1 cellular context compared by ENCODE assay signal in the genomic region with DNA sequence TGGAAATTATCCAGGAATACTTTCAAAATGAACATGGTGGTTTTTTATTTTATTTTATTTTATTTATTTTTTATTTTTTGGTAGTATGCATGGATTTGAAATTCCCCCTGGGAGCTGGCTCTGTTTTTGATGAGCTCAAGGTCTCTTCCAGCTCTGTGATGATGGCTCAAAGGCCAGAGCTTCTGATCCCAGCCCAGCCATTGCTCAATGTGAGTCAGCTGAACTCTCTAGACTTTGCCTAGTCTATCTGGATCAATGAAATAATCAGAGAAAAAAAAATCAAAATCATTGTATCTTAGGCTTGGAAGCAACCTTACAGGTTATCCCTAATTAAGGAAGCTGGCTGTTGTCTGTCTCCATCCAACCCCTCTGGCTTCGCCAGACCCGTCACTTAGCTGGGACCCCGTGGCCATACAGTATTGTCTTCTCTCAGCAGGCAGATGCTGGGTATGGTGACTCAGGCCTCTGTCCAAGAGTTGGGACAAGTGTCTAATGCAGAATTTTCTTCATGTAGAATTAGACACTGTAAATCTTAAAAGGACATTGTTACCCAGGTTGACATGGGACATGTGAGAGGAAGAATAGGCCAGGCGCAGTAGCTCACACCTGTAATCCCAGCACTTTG.
TF ChIP-seq lines count a peak whose summit lies in the region.

No MANE protein-coding gene starts in this region.

TF ChIP-seq in SK-N-SH, 30 proteins besides CTCF, POLR2A, EP300 and RAD21 (continued from another document):
- TF ChIP-seq PBX3 (IDR thresholded peaks at IDR 0.05) (no peak), NFIC (IDR thresholded peaks at IDR 0.05; ENCODE audit: borderline replicate concordance) (no peak), ELF1 (IDR thresholded peaks at IDR 0.05) (no peak), GABPA (IDR thresholded peaks at IDR 0.05; ENCODE audit: low read depth) (no peak), RCOR1 (IDR thresholded peaks at IDR 0.05; ENCODE audit: low read length) (no peak), MXI1 (IDR thresholded peaks at IDR 0.05; ENCODE audit: low read depth, low read length) (no peak), EZH2phosphoT487 (IDR thresholded peaks at IDR 0.05; ENCODE audit: borderline replicate concordance, low read depth) (no peak), FOSL2 (IDR thresholded peaks at IDR 0.05; ENCODE audit: borderline replicate concordance, low read depth) (no peak), TEAD4 (IDR thresholded peaks at IDR 0.05; ENCODE audit: borderline replicate concordance, insufficient read depth) (no peak), RXRA (IDR thresholded peaks at IDR 0.05; ENCODE audit: borderline replicate concordance, low read depth) (no peak), GATA2 (CRISPR knock-in tag; IDR thresholded peaks at IDR 0.05) (no peak), FOXM1 (IDR thresholded peaks at IDR 0.05; ENCODE audit: low read depth) (no peak), POLR2AphosphoS5 (IDR thresholded peaks at IDR 0.05; ENCODE audit: low read depth, low read length) (no peak), YY1 (IDR thresholded peaks at IDR 0.05; ENCODE audit: low read depth) (no peak), MEF2A (IDR thresholded peaks at IDR 0.05; ENCODE audit: borderline replicate concordance, low read depth) (no peak), CHD2 (IDR thresholded peaks at IDR 0.05; ENCODE audit: low read length, partially characterized antibody) (no peak)
- TF ChIP-seq, protein P1, sequence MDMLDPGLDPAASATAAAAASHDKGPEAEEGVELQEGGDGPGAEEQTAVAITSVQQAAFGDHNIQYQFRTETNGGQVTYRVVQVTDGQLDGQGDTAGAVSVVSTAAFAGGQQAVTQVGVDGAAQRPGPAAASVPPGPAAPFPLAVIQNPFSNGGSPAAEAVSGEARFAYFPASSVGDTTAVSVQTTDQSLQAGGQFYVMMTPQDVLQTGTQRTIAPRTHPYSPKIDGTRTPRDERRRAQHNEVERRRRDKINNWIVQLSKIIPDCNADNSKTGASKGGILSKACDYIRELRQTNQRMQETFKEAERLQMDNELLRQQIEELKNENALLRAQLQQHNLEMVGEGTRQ (IDR thresholded peaks at IDR 0.05; ENCODE audit: borderline replicate concordance, low read depth, low read length), result no peak
